9 cellular contexts compared by ENCODE assay signal in the genomic region with DNA sequence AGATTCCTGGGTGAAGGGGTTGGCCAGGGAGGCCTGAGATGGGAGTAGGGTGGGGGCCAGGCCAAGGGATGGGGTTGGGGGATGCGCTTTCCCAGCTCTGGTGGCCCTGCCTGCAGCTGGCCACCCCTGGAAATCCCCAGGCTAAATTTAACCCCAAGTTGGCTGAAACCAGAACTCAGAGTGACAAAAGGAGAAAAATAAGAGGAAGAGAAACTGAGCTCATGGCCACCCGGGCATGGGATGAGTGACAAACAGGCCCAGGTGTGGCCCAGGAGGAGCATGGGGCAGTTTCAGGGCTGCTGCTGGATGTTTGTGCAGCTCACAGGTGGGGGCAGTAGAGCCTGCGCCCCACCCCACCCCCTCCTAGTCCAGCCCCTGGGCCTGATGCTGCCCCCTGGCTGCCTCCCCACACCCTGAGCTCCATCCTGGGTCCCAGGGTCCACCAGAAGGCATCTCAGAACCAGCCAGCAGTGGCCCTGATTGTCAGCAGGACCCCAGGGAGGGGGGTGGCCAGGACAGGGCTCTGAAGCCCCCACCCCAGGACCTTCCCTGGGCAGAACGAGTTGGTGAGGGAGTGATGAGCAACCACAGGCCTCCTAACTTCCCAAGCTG. TPM values are rescaled to one million over a fixed set of nuclear protein-coding genes. Genes with fewer than 3 reads are reported as not detected.
DNase-seq lines count a peak whose midpoint lies in the region; ATAC-seq and TF ChIP-seq lines count a peak whose summit lies in the region.
"Had no signal": no experiment of that assay in that cellular context is flagged by ENCODE, and none has a peak within 500 bp of the region (broad histone marks: within the 10 kb centered on the region; RNA-seq: fewer than 3 reads in every experiment).

No MANE protein-coding gene starts in this region.

- peaks cover 3% of the 10 kb centered on the region for H3K4me1 Mint-ChIP-seq in endodermal cell
- no peaks in the 10 kb centered on the region for H3K4me1 Mint-ChIP-seq in immature natural killer cell

- H3K4me3 Mint-ChIP-seq in endodermal cell (no peak overlapping the region), immature natural killer cell (no peak overlapping the region)

- no peaks in the 10 kb centered on the region for H4K20me1 ChIP-seq in mammary epithelial cell (ENCODE audit: insufficient read depth, low read length)

- intact Hi-C loops in mammary epithelial cell (cut with micrococcal nuclease): no loop called here

- no peaks in the 10 kb centered on the region for H3K79me2 ChIP-seq in mammary epithelial cell (ENCODE audit: insufficient read depth, low read length)

- H3K27me3 Mint-ChIP-seq in endodermal cell (ENCODE audit: insufficient read depth): peaks cover 16% of the 10 kb centered on the region
- H3K27me3 Mint-ChIP-seq in immature natural killer cell (ENCODE audit: low read depth in 3 of 3): peaks cover 0 to 4% (median 0%) of the 10 kb centered on the region in 3 donors

- BruUV-seq in mammary epithelial cell (replicated peaks; lab: Mats Ljungman, UMichigan): no TSS peak

- H3K27me3 ChIP-seq in endodermal cell (ENCODE audit: control insufficient read depth, insufficient read depth, low read length, poor library complexity, severe bottlenecking): peaks cover 4% of the 10 kb centered on the region
- no peaks in the 10 kb centered on the region for H3K27me3 ChIP-seq in mammary epithelial cell (ENCODE audit: insufficient read depth, low read length)

- H3K27ac Mint-ChIP-seq in endodermal cell (no peak overlapping the region), immature natural killer cell (no peak overlapping the region)

- H3K36me3 Mint-ChIP-seq in endodermal cell (ENCODE audit: low read depth): no peaks in the 10 kb centered on the region
- H3K36me3 Mint-ChIP-seq in immature natural killer cell: no peaks in the 10 kb centered on the region

- H2AFZ ChIP-seq in mammary epithelial cell (ENCODE audit: low read depth, low read length): no peak overlapping the region

- no peaks in the 10 kb centered on the region for H3K9me3 ChIP-seq in endodermal cell (ENCODE audit: control insufficient read depth, low read length)
- no peaks in the 10 kb centered on the region for H3K9me3 ChIP-seq in mammary epithelial cell (replicated peaks; ENCODE audit: insufficient read depth, low read length)

- H3K4me2 ChIP-seq in mammary epithelial cell (ENCODE audit: insufficient read depth, low read depth, low read length): no peak overlapping the region

- dilution Hi-C loops in mammary epithelial cell (cut with HindIII; ENCODE audit: low sequenced_read_pairs): loop anchor here (5.0 kb wide), 1 partner anchor 177 kb away; no protein-coding TSS in a partner anchor

- H3K4me1 ChIP-seq in endodermal cell (ENCODE audit: control insufficient read depth, insufficient read depth, low read length): no peaks in the 10 kb centered on the region
- no peaks in the 10 kb centered on the region for H3K4me1 ChIP-seq in mammary epithelial cell (ENCODE audit: insufficient read depth, low read length)

- TF ChIP-seq CTCF in GM12875 (IDR thresholded peaks at IDR 0.05; ENCODE audit: borderline replicate concordance, insufficient read depth, low read depth, low read length) (peak; percentile 58), endodermal cell (conservative IDR thresholded peaks at IDR 0.05) (peak; percentile 64), RWPE1 (conservative IDR thresholded peaks at IDR 0.05; ENCODE audit: low read depth) (no peak), mammary epithelial cell (conservative IDR thresholded peaks at IDR 0.05 in 1 of 2, IDR thresholded peaks at IDR 0.05 in 1 of 2; ENCODE audit: extremely low read depth in 1 of 2, insufficient read depth in 1 of 2, low read depth in 1 of 2, low read length in 2 of 2) (no peak)

- no peaks in the 10 kb centered on the region for H3K9me3 Mint-ChIP-seq in endodermal cell
- no peaks in the 10 kb centered on the region for H3K9me3 Mint-ChIP-seq in immature natural killer cell

- H3K27ac ChIP-seq in endodermal cell (ENCODE audit: low read depth, low read length) (no peak overlapping the region), RWPE1 (no peak overlapping the region), mammary epithelial cell (ENCODE audit: insufficient read depth, low read depth, low read length) (no peak overlapping the region)
- H3K27ac ChIP-seq: HL-60 had no signal

- WGBS in endodermal cell (ENCODE audit: insufficient coverage in 1 of 2, insufficient read length in 1 of 2), 2 experiments: 84 to 93% methylated on average over 2 to 4 of the region's 4 CpGs
- WGBS in mammary epithelial cell (ENCODE audit: low coverage, missing lambda C conversion rate): 50% methylated on average over 2 of the region's 4 CpGs

- H3K36me3 ChIP-seq in endodermal cell (ENCODE audit: control insufficient read depth, insufficient read depth, low read length): no peaks in the 10 kb centered on the region
- no peaks in the 10 kb centered on the region for H3K36me3 ChIP-seq in mammary epithelial cell (ENCODE audit: insufficient read depth, low read length)

- DNase-seq in endodermal cell: peak; percentile 64
- DNase-seq in Kasumi-1 (lab: John Stamatoyannopoulos, UW): no peak
- DNase-seq in immature natural killer cell: no peak
- no peak for DNase-seq in RWPE1 (ENCODE audit: low spot score)
- no peak for DNase-seq in mammary epithelial cell

- ATAC-seq in GM19467 (IDR thresholded peaks at IDR 0.05; ENCODE audit: unreplicated experiment) (peak; percentile 81), HG03196 (IDR thresholded peaks at IDR 0.05; ENCODE audit: unreplicated experiment) (peak; percentile 83)

- in situ Hi-C loops in mammary epithelial cell (cut with MboI; ENCODE audit: low sequenced_read_pairs in 2 of 2): no loop called here

- POLR2A ChIA-PET in RWPE1 (lab: Yijun Ruan, JAX; ENCODE audit: low non-redundant PET): interaction anchor here (0.5 kb wide), 1 partner anchor 1077 kb away, joined by 3 read pairs; no protein-coding TSS in a partner anchor

- H3K4me3 ChIP-seq in GM12875 (ENCODE audit: low read depth, low read length) (no peak overlapping the region), endodermal cell (ENCODE audit: low read length) (no peak overlapping the region), mammary epithelial cell (replicated peaks in 1 of 3; ENCODE audit: insufficient read depth in 1 of 3, low read depth in 2 of 3, low read length in 3 of 3) (no peak overlapping the region)

- CTCF ChIA-PET in RWPE1 (lab: Yijun Ruan, JAX) (no interaction called here), mammary epithelial cell (lab: Charles Lee; ENCODE audit: low non-redundant PET) (no interaction called here)

- no peak overlapping the region for H3K9ac ChIP-seq in endodermal cell (ENCODE audit: extremely low read depth, low read length, poor library complexity, severe bottlenecking)
- H3K9ac ChIP-seq in mammary epithelial cell (ENCODE audit: insufficient read depth, low read length): no peak overlapping the region

RNA-seq across cellular contexts. Expression of gene IGLL5, which starts 48.0 kb away (rescaled TPM):
- total RNA-seq in endodermal cell (not detected), mammary epithelial cell (not detected)
- polyA plus RNA-seq in endodermal cell (2013, experiment 1 of 2): not detected
- polyA plus RNA-seq in endodermal cell (2013, experiment 2 of 2): not detected
- polyA plus RNA-seq in immature natural killer cell (under 1 TPM in 2 of 3 donors, not detected in 1; 0.26 to 0.59 TPM), mammary epithelial cell (not detected)
- not detected for polyA minus RNA-seq in mammary epithelial cell

Comparison
In these comparisons a context has a peak if more than half of its experiments do, and no peak if none do; other contexts are left out.
1. CTCF ChIP-seq: peak in GM12875 (single experiment) and endodermal cell (single experiment); none in RWPE1 (single experiment) and mammary epithelial cell (0 of 2).